Comparison of ENCODE assay signal across 8 cellular contexts in the genomic region with DNA sequence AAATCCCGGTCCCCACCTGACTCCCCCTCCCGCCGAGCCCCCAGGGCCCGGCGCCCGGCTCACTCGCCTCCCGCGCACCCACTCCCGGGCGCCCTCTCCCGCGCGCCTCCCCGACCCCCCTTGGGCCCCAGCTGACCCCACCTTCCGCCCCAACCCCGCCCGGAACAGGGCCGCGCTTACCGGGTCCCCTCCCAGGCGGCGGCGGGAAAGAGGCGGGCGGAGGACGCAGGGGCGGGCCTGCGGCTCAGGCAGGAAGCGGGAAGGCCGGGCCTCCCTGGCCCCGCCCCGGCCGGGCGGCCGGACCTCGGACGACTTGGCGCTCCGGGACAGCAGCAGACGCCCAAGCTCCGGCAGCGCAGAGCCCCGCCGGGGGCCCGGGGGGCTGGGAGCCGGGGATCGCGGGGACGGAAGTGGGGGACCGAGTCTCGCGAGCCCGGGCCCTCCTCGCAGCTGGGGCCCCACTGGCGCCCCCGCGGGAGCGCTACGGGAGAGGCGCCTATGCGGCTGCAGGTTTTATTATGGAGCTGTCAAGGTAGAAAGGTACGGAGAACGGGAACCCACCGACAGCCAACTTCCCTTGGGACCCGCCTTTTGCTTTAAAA. TPM values are rescaled to one million over a fixed set of nuclear protein-coding genes. Genes with fewer than 3 reads are reported as not detected.
DNase-seq lines count a peak whose midpoint lies in the region; ATAC-seq and TF ChIP-seq lines count a peak whose summit lies in the region.

Gene SLC41A3, minus strand, starts transcription at position 212 of the 602 bp plus-strand sequence. CDS start 15,905 bp downstream, outside the sequence.

- ATAC-seq in HG03354 (IDR thresholded peaks at IDR 0.05; ENCODE audit: poor library complexity, severe bottlenecking, unreplicated experiment) (peak; percentile 95), left colon (peak; percentile 97)

- H3K27me3 ChIP-seq in BE2C (no peaks in the 10 kb centered on the region), colonic mucosa (no peaks in the 10 kb centered on the region)

- H3K4me1 ChIP-seq in BE2C (no peaks in the 10 kb centered on the region), colonic mucosa (peaks cover 12% of the 10 kb centered on the region)

- DNase-seq in BE2C (peak; percentile 92), NCI-H446 treated with DMSO at 0.1 percent for 48 hours (lab: John Stamatoyannopoulos, UW) (peak; percentile 61), colonic mucosa (peak; percentile 93), left colon (peak; percentile 92 to 93)
- DNase-seq in activated CD4-positive, alpha-beta T cell treated with anti-CD3 and anti-CD28 coated beads for 4 hours, result peak; percentile 82 to 83
- DNase-seq in stimulated activated CD4-positive, alpha-beta T cell treated with anti-CD3 and anti-CD28 coated beads, Interleukin-1b, Interleukin-23, amount 100 ng/mL, for 4 hours (ENCODE audit: low read depth in 2 of 2), result peak; percentile 71 to 86

- no peaks in the 10 kb centered on the region for H3K36me3 ChIP-seq in BE2C
- H3K36me3 ChIP-seq in colonic mucosa, result no peaks in the 10 kb centered on the region

- H3K27ac ChIP-seq in colonic mucosa, result peak within 1 kb of the TSS; percentile 83

- peak; percentile 41 for TF ChIP-seq CTCF in BE2C (IDR thresholded peaks at IDR 0.05; ENCODE audit: low read depth, low read length)
- peak; percentile 36 for TF ChIP-seq CTCF in colonic mucosa (IDR thresholded peaks at IDR 0.05)

- peak within 1 kb of the TSS; percentile 64 to 71 for H3K9ac ChIP-seq in colonic mucosa (ENCODE audit: low read depth in 2 of 2, low read length in 2 of 2)

- TF ChIP-seq POLR2A in GM19099 (IDR thresholded peaks at IDR 0.05; ENCODE audit: extremely low read depth, insufficient read length, low read depth), result peak; percentile 72

- intact Hi-C loops in colonic mucosa (cut with DNase I) (loop anchor here (10.0 kb wide), 1 partner anchor 99 kb away; no protein-coding TSS in a partner anchor), left colon (cut with DNase I, micrococcal nuclease) (no loop called here)

- H3K4me3 ChIP-seq in BE2C (ENCODE audit: low read depth, low read length), result peak within 1 kb of the TSS; percentile 69
- H3K4me3 ChIP-seq in colonic mucosa, result peak within 1 kb of the TSS; percentile 69

- H3K9me3 ChIP-seq in BE2C (0 out of 2 replicates have a peak, but pooled peaks cover 2% of the 10 kb centered on the region), colonic mucosa (no peaks in the 10 kb centered on the region)

RNA-seq across cellular contexts. Expression of gene SLC41A3, which starts in this region (rescaled TPM):
- polyA plus RNA-seq in BE2C (2012; ENCODE audit: insufficient read depth, insufficient read length, low read depth), result 47.6 TPM
- total RNA-seq in colonic mucosa (10 to 100 TPM; 27.6 to 33.1 TPM), left colon (10 to 100 TPM; 31.3 to 31.4 TPM)

Comparison
In these comparisons a context has a peak if more than half of its experiments do, and no peak if none do; other contexts are left out.
1. Peak in every context shown above with its lines: DNase-seq, ATAC-seq, H3K4me3 ChIP-seq and H3K27ac ChIP-seq.